ENCODE assay signal across 1 cellular context in the genomic region with DNA sequence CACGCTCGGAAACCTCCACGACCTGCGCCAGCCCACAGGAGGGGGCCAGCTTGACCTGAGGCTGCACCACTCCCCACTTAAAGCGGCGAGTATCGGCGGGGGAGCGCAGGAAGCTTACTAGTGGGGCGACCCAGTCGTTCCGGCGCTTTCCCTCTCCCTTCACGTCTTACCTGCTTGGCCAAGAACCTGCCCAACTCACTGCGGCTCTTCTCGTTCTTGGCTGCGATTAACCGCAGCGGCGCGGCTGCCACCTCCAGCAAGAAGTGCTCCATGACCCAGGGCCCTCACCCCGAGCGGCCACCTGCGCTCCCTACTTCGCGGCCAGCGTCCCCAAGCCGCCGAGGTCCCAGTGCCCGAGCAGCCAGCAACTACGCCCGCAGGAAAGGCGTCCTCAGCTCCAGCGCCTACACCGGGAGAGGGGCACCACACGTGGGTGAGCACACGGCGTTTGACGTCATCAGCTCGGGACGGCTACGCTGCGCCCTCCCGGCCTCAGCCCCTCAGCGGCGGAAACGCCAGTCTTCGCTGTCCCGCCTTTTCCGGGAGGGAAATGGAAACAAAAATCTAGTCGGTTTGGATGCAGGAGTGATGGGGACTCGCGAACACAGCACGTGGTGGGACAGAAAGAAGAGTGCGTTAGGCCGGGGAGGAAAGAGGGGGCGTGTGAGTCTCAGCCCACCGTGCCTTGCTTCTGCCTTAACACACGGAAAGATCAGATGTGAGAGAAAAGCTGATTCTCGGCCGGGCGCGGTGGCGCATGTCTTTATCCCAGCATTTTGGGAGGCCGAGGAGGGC.
TF ChIP-seq lines count a peak whose summit lies in the region.

A gene with protein sequence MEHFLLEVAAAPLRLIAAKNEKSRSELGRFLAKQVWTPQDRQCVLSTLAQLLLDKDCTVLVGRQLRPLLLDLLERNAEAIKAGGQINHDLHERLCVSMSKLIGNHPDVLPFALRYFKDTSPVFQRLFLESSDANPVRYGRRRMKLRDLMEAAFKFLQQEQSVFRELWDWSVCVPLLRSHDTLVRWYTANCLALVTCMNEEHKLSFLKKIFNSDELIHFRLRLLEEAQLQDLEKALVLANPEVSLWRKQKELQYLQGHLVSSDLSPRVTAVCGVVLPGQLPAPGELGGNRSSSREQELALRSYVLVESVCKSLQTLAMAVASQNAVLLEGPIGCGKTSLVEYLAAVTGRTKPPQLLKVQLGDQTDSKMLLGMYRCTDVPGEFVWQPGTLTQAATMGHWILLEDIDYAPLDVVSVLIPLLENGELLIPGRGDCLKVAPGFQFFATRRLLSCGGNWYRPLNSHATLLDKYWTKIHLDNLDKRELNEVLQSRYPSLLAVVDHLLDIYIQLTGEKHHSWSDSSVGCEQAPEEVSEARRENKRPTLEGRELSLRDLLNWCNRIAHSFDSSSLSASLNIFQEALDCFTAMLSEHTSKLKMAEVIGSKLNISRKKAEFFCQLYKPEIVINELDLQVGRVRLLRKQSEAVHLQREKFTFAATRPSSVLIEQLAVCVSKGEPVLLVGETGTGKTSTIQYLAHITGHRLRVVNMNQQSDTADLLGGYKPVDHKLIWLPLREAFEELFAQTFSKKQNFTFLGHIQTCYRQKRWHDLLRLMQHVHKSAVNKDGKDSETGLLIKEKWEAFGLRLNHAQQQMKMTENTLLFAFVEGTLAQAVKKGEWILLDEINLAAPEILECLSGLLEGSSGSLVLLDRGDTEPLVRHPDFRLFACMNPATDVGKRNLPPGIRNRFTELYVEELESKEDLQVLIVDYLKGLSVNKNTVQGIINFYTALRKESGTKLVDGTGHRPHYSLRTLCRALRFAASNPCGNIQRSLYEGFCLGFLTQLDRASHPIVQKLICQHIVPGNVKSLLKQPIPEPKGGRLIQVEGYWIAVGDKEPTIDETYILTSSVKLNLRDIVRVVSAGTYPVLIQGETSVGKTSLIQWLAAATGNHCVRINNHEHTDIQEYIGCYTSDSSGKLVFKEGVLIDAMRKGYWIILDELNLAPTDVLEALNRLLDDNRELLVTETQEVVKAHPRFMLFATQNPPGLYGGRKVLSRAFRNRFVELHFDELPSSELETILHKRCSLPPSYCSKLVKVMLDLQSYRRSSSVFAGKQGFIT (N-terminal part only) (minus strand): TSS at position 459 of the 795 bp plus-strand sequence. CDS start 187 bp downstream, at position 272.

TF ChIP-seq in K562, 482 proteins besides CTCF, POLR2A, EP300 and RAD21 (continued from another document and continues in another):
- TF ChIP-seq NFYB (IDR thresholded peaks at IDR 0.05; ENCODE audit: extremely low read depth, insufficient read length) (no peak), SETDB1 (IDR thresholded peaks at IDR 0.05; ENCODE audit: low read length) (no peak), ZKSCAN3 (CRISPR knock-in tag; IDR thresholded peaks at IDR 0.05) (no peak), NUFIP1 (IDR thresholded peaks at IDR 0.05; ENCODE audit: partially characterized antibody) (no peak), ZNF507 (tag; conservative IDR thresholded peaks at IDR 0.05) (no peak), EZH2 (IDR thresholded peaks at IDR 0.05; ENCODE audit: borderline replicate concordance, low read depth, low read length) (no peak), RBM17 (IDR thresholded peaks at IDR 0.05; ENCODE audit: borderline replicate concordance, low read depth, low read length) (no peak), RFX1 (IDR thresholded peaks at IDR 0.05) (no peak), ZSCAN29 (IDR thresholded peaks at IDR 0.05) (no peak), JUN (IDR thresholded peaks at IDR 0.05; ENCODE audit: borderline replicate concordance, low read depth, low read length) (peak; percentile 77; the same call in 1 of the 2 replicates), JUN (CRISPR knock-in tag; IDR thresholded peaks at IDR 0.05; ENCODE audit: borderline replicate concordance) (peak; percentile 90), RFX7 (CRISPR knock-in tag; IDR thresholded peaks at IDR 0.05) (no peak), NR2F6 (CRISPR knock-in tag; IDR thresholded peaks at IDR 0.05) (no peak), HNRNPH1 (optimal IDR thresholded peaks at IDR 0.05; ENCODE audit: low read depth, low read length) (no peak), XRCC4 (IDR thresholded peaks at IDR 0.05; ENCODE audit: extremely low read depth, insufficient read depth, insufficient read length) (no peak), ZC3H8 (IDR thresholded peaks at IDR 0.05) (0 out of 2 replicates have a peak, but pooled peaks have one; percentile 63), KDM2B (CRISPR knock-in tag; IDR thresholded peaks at IDR 0.05) (no peak), BRCA1 (IDR thresholded peaks at IDR 0.05) (no peak), BRCA1 (CRISPR knock-in tag; IDR thresholded peaks at IDR 0.05) (no peak), SUPT5H (IDR thresholded peaks at IDR 0.05) (peak; percentile 92)
- TF ChIP-seq, protein P1, sequence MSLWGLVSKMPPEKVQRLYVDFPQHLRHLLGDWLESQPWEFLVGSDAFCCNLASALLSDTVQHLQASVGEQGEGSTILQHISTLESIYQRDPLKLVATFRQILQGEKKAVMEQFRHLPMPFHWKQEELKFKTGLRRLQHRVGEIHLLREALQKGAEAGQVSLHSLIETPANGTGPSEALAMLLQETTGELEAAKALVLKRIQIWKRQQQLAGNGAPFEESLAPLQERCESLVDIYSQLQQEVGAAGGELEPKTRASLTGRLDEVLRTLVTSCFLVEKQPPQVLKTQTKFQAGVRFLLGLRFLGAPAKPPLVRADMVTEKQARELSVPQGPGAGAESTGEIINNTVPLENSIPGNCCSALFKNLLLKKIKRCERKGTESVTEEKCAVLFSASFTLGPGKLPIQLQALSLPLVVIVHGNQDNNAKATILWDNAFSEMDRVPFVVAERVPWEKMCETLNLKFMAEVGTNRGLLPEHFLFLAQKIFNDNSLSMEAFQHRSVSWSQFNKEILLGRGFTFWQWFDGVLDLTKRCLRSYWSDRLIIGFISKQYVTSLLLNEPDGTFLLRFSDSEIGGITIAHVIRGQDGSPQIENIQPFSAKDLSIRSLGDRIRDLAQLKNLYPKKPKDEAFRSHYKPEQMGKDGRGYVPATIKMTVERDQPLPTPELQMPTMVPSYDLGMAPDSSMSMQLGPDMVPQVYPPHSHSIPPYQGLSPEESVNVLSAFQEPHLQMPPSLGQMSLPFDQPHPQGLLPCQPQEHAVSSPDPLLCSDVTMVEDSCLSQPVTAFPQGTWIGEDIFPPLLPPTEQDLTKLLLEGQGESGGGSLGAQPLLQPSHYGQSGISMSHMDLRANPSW (CRISPR knock-in tag; IDR thresholded peaks at IDR 0.05): no peak
- TF ChIP-seq, protein P2, sequence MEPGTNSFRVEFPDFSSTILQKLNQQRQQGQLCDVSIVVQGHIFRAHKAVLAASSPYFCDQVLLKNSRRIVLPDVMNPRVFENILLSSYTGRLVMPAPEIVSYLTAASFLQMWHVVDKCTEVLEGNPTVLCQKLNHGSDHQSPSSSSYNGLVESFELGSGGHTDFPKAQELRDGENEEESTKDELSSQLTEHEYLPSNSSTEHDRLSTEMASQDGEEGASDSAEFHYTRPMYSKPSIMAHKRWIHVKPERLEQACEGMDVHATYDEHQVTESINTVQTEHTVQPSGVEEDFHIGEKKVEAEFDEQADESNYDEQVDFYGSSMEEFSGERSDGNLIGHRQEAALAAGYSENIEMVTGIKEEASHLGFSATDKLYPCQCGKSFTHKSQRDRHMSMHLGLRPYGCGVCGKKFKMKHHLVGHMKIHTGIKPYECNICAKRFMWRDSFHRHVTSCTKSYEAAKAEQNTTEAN (CRISPR knock-in tag; IDR thresholded peaks at IDR 0.05): peak; percentile 82; the same call in 1 of the 2 replicates
- TF ChIP-seq, protein P3, sequence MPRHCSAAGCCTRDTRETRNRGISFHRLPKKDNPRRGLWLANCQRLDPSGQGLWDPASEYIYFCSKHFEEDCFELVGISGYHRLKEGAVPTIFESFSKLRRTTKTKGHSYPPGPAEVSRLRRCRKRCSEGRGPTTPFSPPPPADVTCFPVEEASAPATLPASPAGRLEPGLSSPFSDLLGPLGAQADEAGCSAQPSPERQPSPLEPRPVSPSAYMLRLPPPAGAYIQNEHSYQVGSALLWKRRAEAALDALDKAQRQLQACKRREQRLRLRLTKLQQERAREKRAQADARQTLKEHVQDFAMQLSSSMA (CRISPR knock-in tag; IDR thresholded peaks at IDR 0.05): no peak
- TF ChIP-seq, protein P4, sequence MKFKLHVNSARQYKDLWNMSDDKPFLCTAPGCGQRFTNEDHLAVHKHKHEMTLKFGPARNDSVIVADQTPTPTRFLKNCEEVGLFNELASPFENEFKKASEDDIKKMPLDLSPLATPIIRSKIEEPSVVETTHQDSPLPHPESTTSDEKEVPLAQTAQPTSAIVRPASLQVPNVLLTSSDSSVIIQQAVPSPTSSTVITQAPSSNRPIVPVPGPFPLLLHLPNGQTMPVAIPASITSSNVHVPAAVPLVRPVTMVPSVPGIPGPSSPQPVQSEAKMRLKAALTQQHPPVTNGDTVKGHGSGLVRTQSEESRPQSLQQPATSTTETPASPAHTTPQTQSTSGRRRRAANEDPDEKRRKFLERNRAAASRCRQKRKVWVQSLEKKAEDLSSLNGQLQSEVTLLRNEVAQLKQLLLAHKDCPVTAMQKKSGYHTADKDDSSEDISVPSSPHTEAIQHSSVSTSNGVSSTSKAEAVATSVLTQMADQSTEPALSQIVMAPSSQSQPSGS (CRISPR knock-in tag; IDR thresholded peaks at IDR 0.05): no peak
- TF ChIP-seq, protein P5, sequence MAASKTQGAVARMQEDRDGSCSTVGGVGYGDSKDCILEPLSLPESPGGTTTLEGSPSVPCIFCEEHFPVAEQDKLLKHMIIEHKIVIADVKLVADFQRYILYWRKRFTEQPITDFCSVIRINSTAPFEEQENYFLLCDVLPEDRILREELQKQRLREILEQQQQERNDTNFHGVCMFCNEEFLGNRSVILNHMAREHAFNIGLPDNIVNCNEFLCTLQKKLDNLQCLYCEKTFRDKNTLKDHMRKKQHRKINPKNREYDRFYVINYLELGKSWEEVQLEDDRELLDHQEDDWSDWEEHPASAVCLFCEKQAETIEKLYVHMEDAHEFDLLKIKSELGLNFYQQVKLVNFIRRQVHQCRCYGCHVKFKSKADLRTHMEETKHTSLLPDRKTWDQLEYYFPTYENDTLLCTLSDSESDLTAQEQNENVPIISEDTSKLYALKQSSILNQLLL (CRISPR knock-in tag; IDR thresholded peaks at IDR 0.05; ENCODE audit: borderline replicate concordance): no peak
- TF ChIP-seq, protein P6, sequence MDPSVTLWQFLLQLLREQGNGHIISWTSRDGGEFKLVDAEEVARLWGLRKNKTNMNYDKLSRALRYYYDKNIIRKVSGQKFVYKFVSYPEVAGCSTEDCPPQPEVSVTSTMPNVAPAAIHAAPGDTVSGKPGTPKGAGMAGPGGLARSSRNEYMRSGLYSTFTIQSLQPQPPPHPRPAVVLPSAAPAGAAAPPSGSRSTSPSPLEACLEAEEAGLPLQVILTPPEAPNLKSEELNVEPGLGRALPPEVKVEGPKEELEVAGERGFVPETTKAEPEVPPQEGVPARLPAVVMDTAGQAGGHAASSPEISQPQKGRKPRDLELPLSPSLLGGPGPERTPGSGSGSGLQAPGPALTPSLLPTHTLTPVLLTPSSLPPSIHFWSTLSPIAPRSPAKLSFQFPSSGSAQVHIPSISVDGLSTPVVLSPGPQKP (CRISPR knock-in tag; IDR thresholded peaks at IDR 0.05): no peak
- TF ChIP-seq, protein P7, sequence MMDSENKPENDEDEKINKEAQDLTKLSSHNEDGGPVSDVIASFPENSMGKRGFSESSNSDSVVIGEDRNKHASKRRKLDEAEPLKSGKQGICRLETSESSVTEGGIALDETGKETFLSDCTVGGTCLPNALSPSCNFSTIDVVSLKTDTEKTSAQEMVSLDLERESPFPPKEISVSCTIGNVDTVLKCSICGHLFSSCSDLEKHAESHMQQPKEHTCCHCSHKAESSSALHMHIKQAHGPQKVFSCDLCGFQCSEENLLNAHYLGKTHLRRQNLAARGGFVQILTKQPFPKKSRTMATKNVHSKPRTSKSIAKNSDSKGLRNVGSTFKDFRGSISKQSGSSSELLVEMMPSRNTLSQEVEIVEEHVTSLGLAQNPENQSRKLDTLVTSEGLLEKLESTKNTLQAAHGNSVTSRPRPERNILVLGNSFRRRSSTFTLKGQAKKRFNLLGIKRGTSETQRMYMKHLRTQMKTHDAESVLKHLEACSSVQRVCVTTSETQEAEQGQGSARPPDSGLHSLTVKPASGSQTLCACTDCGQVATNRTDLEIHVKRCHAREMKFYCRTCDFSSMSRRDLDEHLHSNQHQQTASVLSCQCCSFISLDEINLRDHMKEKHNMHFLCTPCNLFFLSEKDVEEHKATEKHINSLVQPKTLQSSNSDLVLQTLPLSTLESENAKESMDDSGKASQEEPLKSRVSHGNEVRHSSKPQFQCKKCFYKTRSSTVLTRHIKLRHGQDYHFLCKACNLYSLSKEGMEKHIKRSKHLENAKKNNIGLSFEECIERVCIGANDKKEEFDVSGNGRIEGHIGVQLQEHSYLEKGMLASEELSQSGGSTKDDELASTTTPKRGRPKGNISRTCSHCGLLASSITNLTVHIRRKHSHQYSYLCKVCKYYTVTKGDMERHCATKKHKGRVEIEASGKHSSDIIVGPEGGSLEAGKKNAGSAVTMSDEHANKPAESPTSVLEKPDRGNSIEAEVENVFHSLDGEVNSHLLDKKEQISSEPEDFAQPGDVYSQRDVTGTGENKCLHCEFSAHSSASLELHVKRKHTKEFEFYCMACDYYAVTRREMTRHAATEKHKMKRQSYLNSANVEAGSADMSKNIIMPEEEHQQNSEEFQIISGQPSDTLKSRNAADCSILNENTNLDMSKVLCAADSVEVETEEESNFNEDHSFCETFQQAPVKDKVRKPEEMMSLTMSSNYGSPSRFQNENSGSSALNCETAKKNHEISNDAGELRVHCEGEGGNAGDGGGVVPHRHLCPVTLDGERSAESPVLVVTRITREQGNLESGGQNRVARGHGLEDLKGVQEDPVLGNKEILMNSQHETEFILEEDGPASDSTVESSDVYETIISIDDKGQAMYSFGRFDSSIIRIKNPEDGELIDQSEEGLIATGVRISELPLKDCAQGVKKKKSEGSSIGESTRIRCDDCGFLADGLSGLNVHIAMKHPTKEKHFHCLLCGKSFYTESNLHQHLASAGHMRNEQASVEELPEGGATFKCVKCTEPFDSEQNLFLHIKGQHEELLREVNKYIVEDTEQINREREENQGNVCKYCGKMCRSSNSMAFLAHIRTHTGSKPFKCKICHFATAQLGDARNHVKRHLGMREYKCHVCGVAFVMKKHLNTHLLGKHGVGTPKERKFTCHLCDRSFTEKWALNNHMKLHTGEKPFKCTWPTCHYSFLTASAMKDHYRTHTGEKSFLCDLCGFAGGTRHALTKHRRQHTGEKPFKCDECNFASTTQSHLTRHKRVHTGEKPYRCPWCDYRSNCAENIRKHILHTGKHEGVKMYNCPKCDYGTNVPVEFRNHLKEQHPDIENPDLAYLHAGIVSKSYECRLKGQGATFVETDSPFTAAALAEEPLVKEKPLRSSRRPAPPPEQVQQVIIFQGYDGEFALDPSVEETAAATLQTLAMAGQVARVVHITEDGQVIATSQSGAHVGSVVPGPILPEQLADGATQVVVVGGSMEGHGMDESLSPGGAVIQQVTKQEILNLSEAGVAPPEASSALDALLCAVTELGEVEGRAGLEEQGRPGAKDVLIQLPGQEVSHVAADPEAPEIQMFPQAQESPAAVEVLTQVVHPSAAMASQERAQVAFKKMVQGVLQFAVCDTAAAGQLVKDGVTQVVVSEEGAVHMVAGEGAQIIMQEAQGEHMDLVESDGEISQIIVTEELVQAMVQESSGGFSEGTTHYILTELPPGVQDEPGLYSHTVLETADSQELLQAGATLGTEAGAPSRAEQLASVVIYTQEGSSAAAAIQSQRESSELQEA (IDR thresholded peaks at IDR 0.05; ENCODE audit: low read depth): no peak
